In genomic region chr6:36912583-36912982, GRCh38 we compare ENCODE assay signal across 1 cellular context.
A peak's percentile ranks its signal among the peaks of the same experiment; 100 is the strongest.
TF ChIP-seq lines count a peak whose summit lies in the region.

No MANE protein-coding gene starts in this region.

TF ChIP-seq in K562, 482 proteins besides CTCF, POLR2A, EP300 and RAD21:
- TF ChIP-seq U2AF2 (optimal IDR thresholded peaks at IDR 0.05; ENCODE audit: low read depth, low read length), result no peak
- TF ChIP-seq ZBTB33 (CRISPR knock-in tag; IDR thresholded peaks at IDR 0.05), result peak; percentile 92
- TF ChIP-seq BRF2 (IDR thresholded peaks at IDR 0.05; ENCODE audit: borderline replicate concordance, insufficient read depth, insufficient read length), result no peak
- no peak for TF ChIP-seq PTRF (tag; IDR thresholded peaks at IDR 0.05)
- no peak for TF ChIP-seq DEAF1 (CRISPR knock-in tag; IDR thresholded peaks at IDR 0.05)
